8 cellular contexts compared by ENCODE assay signal in the genomic region with DNA sequence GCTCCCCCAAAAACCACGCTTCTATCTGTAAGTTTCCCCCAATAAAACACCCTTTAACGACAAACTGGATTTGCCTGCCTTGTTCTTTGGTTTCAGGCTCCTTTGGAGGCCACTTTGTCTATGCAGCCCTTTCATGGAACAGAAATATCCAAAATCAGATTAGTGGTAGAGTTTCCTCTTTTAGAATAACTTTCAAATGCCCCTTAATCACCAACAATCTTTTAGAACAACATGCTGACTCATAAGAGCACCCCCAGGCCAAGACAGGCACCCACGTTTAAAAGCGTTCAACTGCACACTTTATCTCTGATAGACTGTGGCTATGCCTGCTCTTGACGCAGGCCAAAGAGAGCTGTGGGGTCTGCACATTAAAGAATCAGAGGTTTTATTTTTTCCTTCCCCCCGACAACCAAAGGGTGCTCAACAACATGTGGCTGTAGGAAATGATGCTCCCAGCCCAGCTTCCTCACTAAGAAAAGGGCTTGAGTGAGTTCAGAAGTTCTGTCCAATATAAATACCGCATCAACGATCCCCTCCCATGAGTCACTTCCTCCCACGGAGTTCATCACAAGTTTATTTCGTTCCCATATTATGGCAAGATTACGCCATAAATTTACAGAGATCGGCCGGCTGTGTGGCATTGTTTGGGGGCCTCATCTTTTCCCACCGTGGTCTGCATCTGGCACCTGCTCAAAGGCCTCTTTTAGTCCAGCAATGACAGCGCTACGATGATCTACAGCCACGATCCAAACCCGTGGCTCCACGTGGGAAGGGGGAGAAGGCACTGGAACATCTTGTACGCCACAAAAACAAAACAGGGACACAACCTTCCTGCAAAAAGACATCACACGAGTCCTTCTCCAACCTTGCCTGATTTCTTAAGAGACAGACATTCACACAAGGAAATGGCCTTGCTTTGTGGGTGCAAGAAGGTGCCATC.
DNase-seq lines count a peak whose midpoint lies in the region; ATAC-seq and TF ChIP-seq lines count a peak whose summit lies in the region.

No MANE protein-coding gene starts in this region.

- peaks cover 42% of the 10 kb centered on the region for H3K4me1 Mint-ChIP-seq in activated T-cell treated with anti-CD3 and anti-CD28 coated beads, Interleukin-2, amount 50 U/mL, for 4 hours (ENCODE audit: low read depth)

- no peaks in the 10 kb centered on the region for H3K36me3 ChIP-seq in skeletal muscle satellite cell (ENCODE audit: insufficient read depth, low read length)
- no peaks in the 10 kb centered on the region for H3K36me3 ChIP-seq in MM.1S (replicated peaks; ENCODE audit: insufficient read depth, low read length)

- H3K27me3 ChIP-seq in skeletal muscle satellite cell (ENCODE audit: control insufficient read depth, insufficient read depth, low read length) (peaks cover 4% of the 10 kb centered on the region), MM.1S (replicated peaks; ENCODE audit: insufficient read depth, low read length) (no peaks in the 10 kb centered on the region)

- H3K36me3 Mint-ChIP-seq in activated T-cell treated with anti-CD3 and anti-CD28 coated beads, Interleukin-2, amount 50 U/mL, for 4 hours (ENCODE audit: insufficient read depth) = no peaks in the 10 kb centered on the region

- peaks cover 22% of the 10 kb centered on the region for H3K27me3 Mint-ChIP-seq in activated T-cell treated with anti-CD3 and anti-CD28 coated beads, Interleukin-2, amount 50 U/mL, for 4 hours (ENCODE audit: low read depth)

- H3K4me2 ChIP-seq in skeletal muscle satellite cell (ENCODE audit: low read length) = peak overlapping the region; percentile 76
- H3K4me2 ChIP-seq in MM.1S (ENCODE audit: low read depth, low read length) = no peak overlapping the region

- H2AFZ ChIP-seq in MM.1S (ENCODE audit: low read length) = no peak overlapping the region

- TF ChIP-seq CTCF in MM.1S (IDR thresholded peaks at IDR 0.05; ENCODE audit: low read length) = no peak

- ATAC-seq in activated T-cell treated with anti-CD3 and anti-CD28 coated beads, Interleukin-2, amount 50 U/mL, for 4 hours = peak; percentile 48 to 49
- ATAC-seq in HG03039 (IDR thresholded peaks at IDR 0.05; ENCODE audit: unreplicated experiment) = no peak

- no peaks in the 10 kb centered on the region for H3K9me3 Mint-ChIP-seq in activated T-cell treated with anti-CD3 and anti-CD28 coated beads, Interleukin-2, amount 50 U/mL, for 4 hours

- H3K4me3 Mint-ChIP-seq in activated T-cell treated with anti-CD3 and anti-CD28 coated beads, Interleukin-2, amount 50 U/mL, for 4 hours = peak overlapping the region; percentile 16

- DNase-seq in A172 (ENCODE audit: low spot score) (peak; percentile 96), HS-5 (ENCODE audit: low read depth) (peak; percentile 100), glomerular visceral epithelial cell (ENCODE audit: extremely low spot score) (peak; percentile 97), T-helper 9 cell (no peak), MM.1S (no peak)
- DNase-seq in activated T-cell treated with anti-CD3 and anti-CD28 coated beads, Interleukin-2, amount 50 U/mL, for 4 hours = no peak

- peak overlapping the region; percentile 48 for H3K4me3 ChIP-seq in skeletal muscle satellite cell (ENCODE audit: low read length)
- no peak overlapping the region for H3K4me3 ChIP-seq in MM.1S (ENCODE audit: low read length)

- H3F3A ChIP-seq in MM.1S (ENCODE audit: insufficient read depth, low read length) = no peaks in the 10 kb centered on the region

- H3K27ac ChIP-seq in MM.1S (ENCODE audit: low read length) = no peak overlapping the region

- no peaks in the 10 kb centered on the region for H3K79me2 ChIP-seq in MM.1S (ENCODE audit: low read length)

- H3K9me3 ChIP-seq in skeletal muscle satellite cell (replicated peaks; ENCODE audit: low read length) (no peaks in the 10 kb centered on the region), MM.1S (replicated peaks; ENCODE audit: insufficient read depth, low read length) (no peaks in the 10 kb centered on the region)

- H3K9ac ChIP-seq in skeletal muscle satellite cell (ENCODE audit: low read depth, low read length) (peak overlapping the region; percentile 72), MM.1S (ENCODE audit: low read length) (no peak overlapping the region)

- no peaks in the 10 kb centered on the region for H4K20me1 ChIP-seq in MM.1S (ENCODE audit: insufficient read depth, low read length)

- peaks cover 25% of the 10 kb centered on the region for H3K4me1 ChIP-seq in skeletal muscle satellite cell (ENCODE audit: control insufficient read depth, insufficient read depth, low read length)
- no peaks in the 10 kb centered on the region for H3K4me1 ChIP-seq in MM.1S (ENCODE audit: low read length)

- no peaks in the 10 kb centered on the region for H3K9me2 ChIP-seq in MM.1S (replicated peaks; ENCODE audit: insufficient read depth, low read length)

Comparison
In these comparisons a context has a peak if more than half of its experiments do, and no peak if none do; other contexts are left out.
1. DNase-seq: peak in A172 (single experiment), HS-5 (single experiment) and glomerular visceral epithelial cell (single experiment); none in activated T-cell treated with anti-CD3 and anti-CD28 coated beads, Interleukin-2, amount 50 U/mL, for 4 hours (single experiment), T-helper 9 cell (single experiment) and MM.1S (single experiment).